8 cellular contexts compared by ENCODE assay signal in the genomic region with DNA sequence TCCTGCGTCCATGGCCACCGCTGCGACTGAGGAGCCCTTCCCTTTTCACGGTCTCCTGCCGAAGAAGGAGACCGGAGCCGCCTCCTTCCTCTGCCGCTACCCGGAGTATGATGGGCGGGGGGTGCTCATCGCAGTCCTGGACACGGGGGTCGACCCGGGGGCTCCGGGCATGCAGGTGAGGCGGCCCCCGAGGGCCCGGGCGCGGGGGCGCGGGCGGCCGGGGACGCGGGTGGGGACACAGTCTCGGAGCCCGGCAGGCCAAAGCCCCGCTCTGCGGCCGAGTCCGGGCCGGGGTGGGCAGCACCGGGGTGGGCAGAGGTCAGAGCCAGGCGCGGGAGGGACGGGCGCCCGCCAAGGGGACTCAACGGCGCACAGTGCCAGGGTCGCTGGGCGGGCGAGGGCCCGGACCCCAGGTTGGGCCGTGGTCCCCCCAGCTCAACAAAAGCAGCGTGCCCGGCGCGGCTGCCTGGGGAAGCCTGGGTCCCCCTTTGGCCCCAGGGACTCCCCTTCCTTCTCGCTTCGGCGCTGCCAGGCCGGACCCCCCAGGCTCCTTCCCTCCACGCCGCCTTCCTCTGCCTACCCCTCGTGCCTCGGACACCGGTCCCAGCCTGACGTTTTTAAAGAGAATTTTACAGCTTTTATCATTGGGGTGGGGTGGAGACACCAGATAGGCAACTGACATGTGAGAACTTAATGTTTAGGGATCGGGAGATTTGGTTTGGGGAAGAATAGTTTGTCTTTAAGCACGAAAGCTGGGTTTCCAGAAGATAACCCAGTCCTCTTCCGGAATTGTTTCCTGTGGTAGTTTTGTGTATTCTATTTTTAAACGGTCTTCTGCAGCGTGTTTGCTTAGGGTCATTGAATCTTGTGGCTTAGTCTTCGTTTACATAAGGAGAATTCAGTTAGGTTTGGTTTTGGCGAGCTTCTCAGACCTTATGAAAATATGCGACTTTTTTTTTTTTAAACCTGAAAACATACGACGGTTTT. TPM values are rescaled to one million over a fixed set of nuclear protein-coding genes. Genes with fewer than 3 reads are reported as not detected.
DNase-seq lines count a peak whose midpoint lies in the region; ATAC-seq, FAIRE-seq and TF ChIP-seq lines count a peak whose summit lies in the region.

No MANE protein-coding gene starts in this region.

- peaks cover 40% of the 10 kb centered on the region for H3K36me3 Mint-ChIP-seq in activated CD4-positive, alpha-beta T cell treated with anti-CD3 and anti-CD28 coated beads, Interleukin-2, amount 10 ng/mL, durations not matched to agents 7 days and 5 days (ENCODE audit: low read depth)

- no peaks in the 10 kb centered on the region for H3K27me3 Mint-ChIP-seq in activated CD4-positive, alpha-beta T cell treated with anti-CD3 and anti-CD28 coated beads, Interleukin-2, amount 10 ng/mL, durations not matched to agents 7 days and 5 days

- H3K9me3 Mint-ChIP-seq in activated CD4-positive, alpha-beta T cell treated with anti-CD3 and anti-CD28 coated beads, Interleukin-2, amount 10 ng/mL, durations not matched to agents 7 days and 5 days: no peaks in the 10 kb centered on the region

- BruUV-seq in endothelial cell of umbilical vein (replicated peaks; lab: Mats Ljungman, UMichigan): no TSS peak

- H4K20me1 ChIP-seq in KMS-11 (ENCODE audit: insufficient read depth): peaks cover 14% of the 10 kb centered on the region; the same call in 1 of the 2 replicates
- peaks cover 5% of the 10 kb centered on the region for H4K20me1 ChIP-seq in endothelial cell of umbilical vein (replicated peaks; ENCODE audit: control insufficient read depth, extremely low read depth, insufficient read depth, low read length)

- no peaks in the 10 kb centered on the region for H3K9me3 ChIP-seq in endothelial cell of umbilical vein (replicated peaks; ENCODE audit: control insufficient read depth, insufficient read depth, low read length)
- H3K9me3 ChIP-seq in mucosa of rectum (ENCODE audit: control insufficient read depth in 2 of 2, low read length in 2 of 2): no peaks in the 10 kb centered on the region
- H3K9me3 ChIP-seq in upper lobe of left lung: no peaks in the 10 kb centered on the region

- peak overlapping the region; percentile 100 for H3K27ac Mint-ChIP-seq in activated CD4-positive, alpha-beta T cell treated with anti-CD3 and anti-CD28 coated beads, Interleukin-2, amount 10 ng/mL, durations not matched to agents 7 days and 5 days

- DNase-seq in activated CD4-positive, alpha-beta T cell treated with anti-CD3 and anti-CD28 coated beads, Interleukin-2, amount 10 ng/mL, durations not matched to agents 7 days and 5 days: peak; percentile 17
- peak; percentile 41 for DNase-seq in endothelial cell of umbilical vein (ENCODE audit: low read depth, low spot score)
- peak; percentile 24 to 91 for DNase-seq in upper lobe of left lung
- DNase-seq in NCI-H2107 (lab: John Stamatoyannopoulos, UW): no peak

- intact Hi-C loops in endothelial cell of umbilical vein (cut with micrococcal nuclease): loop anchor here (2.0 kb wide), 1 partner anchor 51 kb away; no protein-coding TSS in a partner anchor

- peak overlapping the region; percentile 34; the same call in 1 of the 2 replicates for H2AFZ ChIP-seq in KMS-11 (ENCODE audit: low read depth)
- H2AFZ ChIP-seq in endothelial cell of umbilical vein (ENCODE audit: low read depth, low read length): peak overlapping the region; percentile 68

- H3K4me3 Mint-ChIP-seq in activated CD4-positive, alpha-beta T cell treated with anti-CD3 and anti-CD28 coated beads, Interleukin-2, amount 10 ng/mL, durations not matched to agents 7 days and 5 days: peak overlapping the region; percentile 95

- FAIRE-seq in endothelial cell of umbilical vein (lab: Jason Lieb, UNC): no peak

- no peaks in the 10 kb centered on the region for H3K27me3 ChIP-seq in KMS-11 (ENCODE audit: insufficient read depth, low read depth)
- no peaks in the 10 kb centered on the region for H3K27me3 ChIP-seq in endothelial cell of umbilical vein (ENCODE audit: control insufficient read depth in 2 of 2, insufficient read depth in 2 of 2, low read length in 2 of 2)
- no peaks in the 10 kb centered on the region for H3K27me3 ChIP-seq in mucosa of rectum (ENCODE audit: control insufficient read depth in 2 of 2, insufficient read depth in 2 of 2, low read length in 2 of 2)
- H3K27me3 ChIP-seq in upper lobe of left lung: no peaks in the 10 kb centered on the region

- WGBS in upper lobe of left lung, 2 donors: 0 to 2% methylated on average over 15 to 21 of the region's 70 CpGs

- H3K27ac ChIP-seq in KMS-11 (peak overlapping the region; percentile 50), endothelial cell of umbilical vein (ENCODE audit: insufficient read depth, low read depth, low read length) (peak overlapping the region; percentile 77), mucosa of rectum (ENCODE audit: low read depth in 2 of 2, low read length in 2 of 2) (peak overlapping the region; percentile 99 to 100), upper lobe of left lung (peak overlapping the region; percentile 96 to 99 (median 98))

- H3K9ac ChIP-seq in KMS-11 (peak overlapping the region; percentile 87), endothelial cell of umbilical vein (replicated peaks; ENCODE audit: extremely low read depth, insufficient read depth, low read length) (peak overlapping the region; percentile 91), mucosa of rectum (ENCODE audit: low read depth in 1 of 2, low read length in 2 of 2) (peak overlapping the region; percentile 84 to 99)

- H3K4me2 ChIP-seq in KMS-11 (peak overlapping the region; percentile 96), endothelial cell of umbilical vein (ENCODE audit: insufficient read depth, low read length) (peak overlapping the region; percentile 98)

- H3K79me2 ChIP-seq in KMS-11 (ENCODE audit: insufficient read depth, low read depth): peaks cover 62% of the 10 kb centered on the region
- H3K79me2 ChIP-seq in endothelial cell of umbilical vein (ENCODE audit: control insufficient read depth, insufficient read depth, low read length): peaks cover 50% of the 10 kb centered on the region

- TF ChIP-seq EP300 in upper lobe of left lung (IDR thresholded peaks at IDR 0.05): no peak

- H3K4me3 ChIP-seq in GM12875 (ENCODE audit: low read depth, low read length) (peak overlapping the region; percentile 96), KMS-11 (IDR thresholded peaks at IDR 0.05; ENCODE audit: insufficient read depth, low read depth, low read length) (no peak overlapping the region), endothelial cell of umbilical vein (replicated peaks in 1 of 3; ENCODE audit: insufficient read depth in 1 of 3, low read depth in 1 of 3, low read length in 3 of 3) (peak overlapping the region; percentile 92 to 99 (median 97)), mucosa of rectum (ENCODE audit: low read length in 2 of 2) (peak overlapping the region; percentile 93 to 96), upper lobe of left lung (peak overlapping the region; percentile 79 to 98 (median 96))

- peaks cover 64% of the 10 kb centered on the region for H3K4me1 Mint-ChIP-seq in activated CD4-positive, alpha-beta T cell treated with anti-CD3 and anti-CD28 coated beads, Interleukin-2, amount 10 ng/mL, durations not matched to agents 7 days and 5 days

- ATAC-seq in GM21786 (IDR thresholded peaks at IDR 0.05; ENCODE audit: unreplicated experiment) (peak; percentile 24), upper lobe of left lung (ENCODE audit: low FRiP score in 2 of 2) (peak in 1 of 2 donors; percentile 36)

- peaks cover 45% of the 10 kb centered on the region for H3K4me1 ChIP-seq in KMS-11 (ENCODE audit: low read depth, poor library complexity, severe bottlenecking)
- H3K4me1 ChIP-seq in endothelial cell of umbilical vein (ENCODE audit: control insufficient read depth, extremely low read depth, insufficient read depth, low read length): peaks cover 31% of the 10 kb centered on the region
- peaks cover 12 to 14% of the 10 kb centered on the region in 2 donors for H3K4me1 ChIP-seq in mucosa of rectum (ENCODE audit: control insufficient read depth in 2 of 2, insufficient read depth in 2 of 2, low read length in 2 of 2)
- peaks cover 34 to 48% (median 45%) of the 10 kb centered on the region in 4 donors for H3K4me1 ChIP-seq in upper lobe of left lung

- TF ChIP-seq CTCF in GM12875 (IDR thresholded peaks at IDR 0.05; ENCODE audit: borderline replicate concordance, insufficient read depth, low read depth, low read length) (no peak), KMS-11 (conservative IDR thresholded peaks at IDR 0.05; ENCODE audit: low read depth, low read length) (no peak), endothelial cell of umbilical vein (IDR thresholded peaks at IDR 0.05; ENCODE audit: extremely low read depth in 1 of 2, insufficient read depth in 1 of 2, low read depth in 1 of 2, low read length in 2 of 2) (no peak), upper lobe of left lung (IDR thresholded peaks at IDR 0.05) (no peak)

- no peak for TF ChIP-seq POLR2A in endothelial cell of umbilical vein (IDR thresholded peaks at IDR 0.05; ENCODE audit: low read depth, low read length)
- peak in 1 of 4 donors; percentile 82 for TF ChIP-seq POLR2A in upper lobe of left lung (IDR thresholded peaks at IDR 0.05)

- no peaks in the 10 kb centered on the region for H3K9me1 ChIP-seq in endothelial cell of umbilical vein (replicated peaks; ENCODE audit: control insufficient read depth, extremely low read depth, insufficient read depth, low read length)

- POLR2A ChIA-PET in activated CD4-positive, alpha-beta T cell treated with anti-CD3 and anti-CD28 coated beads, Interleukin-2, amount 10 ng/mL, durations not matched to agents 7 days and 5 days (lab: Charles Lee): interaction anchor here (1.7 kb wide), 1 partner anchor 248 kb away, joined by 16 read pairs; the partner anchor contains the start of gene ERCC5
- POLR2A ChIA-PET in endothelial cell of umbilical vein (lab: Charles Lee): interaction anchor here (1.0 to 1.6 kb wide), 3 partner anchors 8 to 248 kb away, joined by 5 to 6 read pairs (median 5); partner anchors contain the start of gene ERCC5

- CTCF ChIA-PET in activated CD4-positive, alpha-beta T cell treated with anti-CD3 and anti-CD28 coated beads, Interleukin-2, amount 10 ng/mL, durations not matched to agents 7 days and 5 days (lab: Charles Lee): interaction anchor here (0.6 to 4.0 kb wide), 7 partner anchors 9 to 250 kb away, joined by 3 to 22 read pairs (median 8); partner anchors contain the start of gene ERCC5
- CTCF ChIA-PET in endothelial cell of umbilical vein (lab: Charles Lee): interaction anchor here (1.0 to 3.8 kb wide), 4 partner anchors 127 to 249 kb away, joined by 3 to 27 read pairs (median 16); partner anchors contain the start of gene ERCC5

- dilution Hi-C loops in endothelial cell of umbilical vein (cut with MboI; ENCODE audit: extremely low pct_ligation_motif_present, low sequenced_read_pairs): loop anchor here (25.0 kb wide), 1 partner anchor 265 kb away; no protein-coding TSS in a partner anchor

- H3K36me3 ChIP-seq in KMS-11 (ENCODE audit: insufficient read depth) (no peaks in the 10 kb centered on the region), endothelial cell of umbilical vein (ENCODE audit: control insufficient read depth in 2 of 2, extremely low read depth in 1 of 2, insufficient read depth in 2 of 2, low read length in 2 of 2) (no peaks in the 10 kb centered on the region), mucosa of rectum (ENCODE audit: control insufficient read depth in 2 of 2, insufficient read depth in 2 of 2, low read length in 2 of 2) (peaks cover 0 to 4% of the 10 kb centered on the region in 2 donors), upper lobe of left lung (no peaks in the 10 kb centered on the region)

RNA-seq across cellular contexts. Expression of gene TPP2, which starts 0.5 kb away (rescaled TPM):
- 100 to 1,000 TPM in 1 of 2 experiments, 10 to 100 TPM in 1; 95.9 to 115 TPM for total RNA-seq in activated CD4-positive, alpha-beta T cell treated with anti-CD3 and anti-CD28 coated beads, Interleukin-2, amount 10 ng/mL, durations not matched to agents 7 days and 5 days
- total RNA-seq in endothelial cell of umbilical vein (46.7 TPM in 2 replicates), upper lobe of left lung (10 to 100 TPM; 30.8 to 69.1 (median 41.2) TPM)
- polyA plus RNA-seq in endothelial cell of umbilical vein: 7.8 and 11.5 TPM in 2 replicates
- polyA plus RNA-seq in endothelial cell of umbilical vein (2011; cell fraction: cytosol; rRNA removed): 14.4 and 15.5 TPM in 2 replicates
- 69.9 and 78.8 TPM in 2 replicates for polyA plus RNA-seq in endothelial cell of umbilical vein (2011; cell fraction: nucleus; rRNA removed)
- 33.5 and 36.7 TPM in 2 replicates for polyA plus RNA-seq in endothelial cell of umbilical vein (2012)
- 32.1 and 34.0 TPM in 2 replicates for polyA minus RNA-seq in endothelial cell of umbilical vein
- 17.9 TPM for polyA minus RNA-seq in endothelial cell of umbilical vein (2011; cell fraction: cytosol; rRNA and poly(A)+ RNA removed)
- 82.6 and 131 TPM in 2 replicates for polyA minus RNA-seq in endothelial cell of umbilical vein (2011; cell fraction: nucleus; rRNA and poly(A)+ RNA removed)
